Comparison of ENCODE assay signal across 1 cellular context in the genomic region with DNA sequence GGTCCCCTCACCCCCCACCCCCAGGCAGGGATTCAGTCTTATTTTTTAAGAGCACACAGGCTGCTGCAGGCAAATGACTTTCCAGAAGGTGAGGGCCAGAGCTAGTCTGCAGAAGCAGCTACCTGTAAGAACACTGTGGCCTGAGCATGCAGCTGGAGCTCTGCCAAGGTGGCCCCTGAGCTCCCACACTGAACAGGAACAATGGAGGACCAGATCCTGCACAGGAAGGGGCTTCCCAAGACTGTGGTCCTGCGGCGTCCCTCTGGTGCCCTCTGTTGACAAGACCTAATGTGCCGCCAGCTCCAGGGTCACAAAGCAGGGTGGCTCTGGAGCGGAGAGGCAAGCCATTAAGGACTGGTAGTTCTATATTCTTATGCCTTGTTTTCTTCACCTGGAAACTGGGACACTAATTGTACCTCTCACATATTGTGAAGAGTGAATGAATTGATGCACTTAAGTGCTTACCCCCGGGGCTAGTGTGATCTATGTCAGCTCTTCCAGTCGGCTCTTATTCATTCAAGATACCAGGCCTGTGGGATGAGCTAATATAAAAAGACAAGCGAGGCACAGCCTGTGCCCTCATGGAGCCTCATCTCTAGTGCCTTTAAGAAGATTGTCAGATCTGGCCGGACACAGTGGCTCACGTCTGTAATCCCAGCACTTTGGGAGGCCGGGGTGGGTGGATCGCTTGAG.
TF ChIP-seq lines count a peak whose summit lies in the region.

No MANE protein-coding gene starts in this region.

TF ChIP-seq in HEK293, 187 proteins besides CTCF, POLR2A, EP300 and RAD21 (continued from another document):
- 0 out of 2 replicates have a peak, but pooled peaks have one; percentile 26 for TF ChIP-seq ZEB2 (tag by site-specific recombination; IDR thresholded peaks at IDR 0.05)
- no peak for TF ChIP-seq SP3 (tag by site-specific recombination; IDR thresholded peaks at IDR 0.05)
- TF ChIP-seq ZNF121 (tag by site-specific recombination; IDR thresholded peaks at IDR 0.05), result no peak
- TF ChIP-seq ZNF843 (tag by site-specific recombination; IDR thresholded peaks at IDR 0.05), result no peak
- TF ChIP-seq ZNF660 (tag by site-specific recombination; IDR thresholded peaks at IDR 0.05), result 0 out of 2 replicates have a peak, but pooled peaks have one; percentile 47
- TF ChIP-seq ZNF623 (tag by site-specific recombination; IDR thresholded peaks at IDR 0.05), result no peak
- TF ChIP-seq, protein P1, sequence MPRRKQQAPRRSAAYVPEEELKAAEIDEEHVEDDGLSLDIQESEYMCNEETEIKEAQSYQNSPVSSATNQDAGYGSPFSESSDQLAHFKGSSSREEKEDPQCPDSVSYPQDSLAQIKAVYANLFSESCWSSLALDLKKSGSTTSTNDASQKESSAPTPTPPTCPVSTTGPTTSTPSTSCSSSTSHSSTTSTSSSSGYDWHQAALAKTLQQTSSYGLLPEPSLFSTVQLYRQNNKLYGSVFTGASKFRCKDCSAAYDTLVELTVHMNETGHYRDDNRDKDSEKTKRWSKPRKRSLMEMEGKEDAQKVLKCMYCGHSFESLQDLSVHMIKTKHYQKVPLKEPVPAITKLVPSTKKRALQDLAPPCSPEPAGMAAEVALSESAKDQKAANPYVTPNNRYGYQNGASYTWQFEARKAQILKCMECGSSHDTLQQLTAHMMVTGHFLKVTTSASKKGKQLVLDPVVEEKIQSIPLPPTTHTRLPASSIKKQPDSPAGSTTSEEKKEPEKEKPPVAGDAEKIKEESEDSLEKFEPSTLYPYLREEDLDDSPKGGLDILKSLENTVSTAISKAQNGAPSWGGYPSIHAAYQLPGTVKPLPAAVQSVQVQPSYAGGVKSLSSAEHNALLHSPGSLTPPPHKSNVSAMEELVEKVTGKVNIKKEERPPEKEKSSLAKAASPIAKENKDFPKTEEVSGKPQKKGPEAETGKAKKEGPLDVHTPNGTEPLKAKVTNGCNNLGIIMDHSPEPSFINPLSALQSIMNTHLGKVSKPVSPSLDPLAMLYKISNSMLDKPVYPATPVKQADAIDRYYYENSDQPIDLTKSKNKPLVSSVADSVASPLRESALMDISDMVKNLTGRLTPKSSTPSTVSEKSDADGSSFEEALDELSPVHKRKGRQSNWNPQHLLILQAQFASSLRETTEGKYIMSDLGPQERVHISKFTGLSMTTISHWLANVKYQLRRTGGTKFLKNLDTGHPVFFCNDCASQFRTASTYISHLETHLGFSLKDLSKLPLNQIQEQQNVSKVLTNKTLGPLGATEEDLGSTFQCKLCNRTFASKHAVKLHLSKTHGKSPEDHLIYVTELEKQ (tag by site-specific recombination; IDR thresholded peaks at IDR 0.05; ENCODE audit: borderline replicate concordance), result no peak
